ENCODE assay signal across 1 cellular context in the genomic region with DNA sequence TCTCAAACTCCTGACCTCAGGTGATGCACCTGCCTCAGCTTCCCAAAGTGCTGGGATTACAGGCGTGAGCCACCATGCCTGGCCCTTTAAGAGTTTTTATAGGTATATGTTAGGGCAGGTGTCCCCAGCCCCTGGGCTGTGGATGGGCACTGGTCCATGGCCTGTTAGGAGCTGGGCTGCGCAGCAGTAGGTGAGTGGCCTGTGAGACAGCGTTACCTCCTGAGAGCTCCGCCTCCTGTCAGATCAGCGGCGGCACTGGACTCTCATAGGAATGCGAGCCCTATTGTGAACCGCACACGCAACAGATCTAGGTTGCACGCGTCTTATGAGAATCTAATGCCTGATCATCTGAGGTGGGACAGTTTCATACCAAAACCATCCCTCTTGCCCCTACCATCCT.
TF ChIP-seq lines count a peak whose summit lies in the region.

No MANE protein-coding gene starts in this region.

TF ChIP-seq in WTC11, 78 proteins besides CTCF, POLR2A, EP300 and RAD21 (continued from another document):
- TF ChIP-seq, protein P1, sequence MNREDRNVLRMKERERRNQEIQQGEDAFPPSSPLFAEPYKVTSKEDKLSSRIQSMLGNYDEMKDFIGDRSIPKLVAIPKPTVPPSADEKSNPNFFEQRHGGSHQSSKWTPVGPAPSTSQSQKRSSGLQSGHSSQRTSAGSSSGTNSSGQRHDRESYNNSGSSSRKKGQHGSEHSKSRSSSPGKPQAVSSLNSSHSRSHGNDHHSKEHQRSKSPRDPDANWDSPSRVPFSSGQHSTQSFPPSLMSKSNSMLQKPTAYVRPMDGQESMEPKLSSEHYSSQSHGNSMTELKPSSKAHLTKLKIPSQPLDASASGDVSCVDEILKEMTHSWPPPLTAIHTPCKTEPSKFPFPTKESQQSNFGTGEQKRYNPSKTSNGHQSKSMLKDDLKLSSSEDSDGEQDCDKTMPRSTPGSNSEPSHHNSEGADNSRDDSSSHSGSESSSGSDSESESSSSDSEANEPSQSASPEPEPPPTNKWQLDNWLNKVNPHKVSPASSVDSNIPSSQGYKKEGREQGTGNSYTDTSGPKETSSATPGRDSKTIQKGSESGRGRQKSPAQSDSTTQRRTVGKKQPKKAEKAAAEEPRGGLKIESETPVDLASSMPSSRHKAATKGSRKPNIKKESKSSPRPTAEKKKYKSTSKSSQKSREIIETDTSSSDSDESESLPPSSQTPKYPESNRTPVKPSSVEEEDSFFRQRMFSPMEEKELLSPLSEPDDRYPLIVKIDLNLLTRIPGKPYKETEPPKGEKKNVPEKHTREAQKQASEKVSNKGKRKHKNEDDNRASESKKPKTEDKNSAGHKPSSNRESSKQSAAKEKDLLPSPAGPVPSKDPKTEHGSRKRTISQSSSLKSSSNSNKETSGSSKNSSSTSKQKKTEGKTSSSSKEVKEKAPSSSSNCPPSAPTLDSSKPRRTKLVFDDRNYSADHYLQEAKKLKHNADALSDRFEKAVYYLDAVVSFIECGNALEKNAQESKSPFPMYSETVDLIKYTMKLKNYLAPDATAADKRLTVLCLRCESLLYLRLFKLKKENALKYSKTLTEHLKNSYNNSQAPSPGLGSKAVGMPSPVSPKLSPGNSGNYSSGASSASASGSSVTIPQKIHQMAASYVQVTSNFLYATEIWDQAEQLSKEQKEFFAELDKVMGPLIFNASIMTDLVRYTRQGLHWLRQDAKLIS (CRISPR knock-in tag; IDR thresholded peaks at IDR 0.05; ENCODE audit: borderline replicate concordance): no peak
- TF ChIP-seq, protein P2, sequence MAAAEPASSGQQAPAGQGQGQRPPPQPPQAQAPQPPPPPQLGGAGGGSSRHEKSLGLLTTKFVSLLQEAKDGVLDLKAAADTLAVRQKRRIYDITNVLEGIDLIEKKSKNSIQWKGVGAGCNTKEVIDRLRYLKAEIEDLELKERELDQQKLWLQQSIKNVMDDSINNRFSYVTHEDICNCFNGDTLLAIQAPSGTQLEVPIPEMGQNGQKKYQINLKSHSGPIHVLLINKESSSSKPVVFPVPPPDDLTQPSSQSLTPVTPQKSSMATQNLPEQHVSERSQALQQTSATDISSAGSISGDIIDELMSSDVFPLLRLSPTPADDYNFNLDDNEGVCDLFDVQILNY (CRISPR knock-in tag; IDR thresholded peaks at IDR 0.05): no peak
- TF ChIP-seq NFYB (CRISPR knock-in tag; conservative IDR thresholded peaks at IDR 0.05; ENCODE audit: low read depth): no peak
